23 cellular contexts compared by ENCODE assay signal in the genomic region with DNA sequence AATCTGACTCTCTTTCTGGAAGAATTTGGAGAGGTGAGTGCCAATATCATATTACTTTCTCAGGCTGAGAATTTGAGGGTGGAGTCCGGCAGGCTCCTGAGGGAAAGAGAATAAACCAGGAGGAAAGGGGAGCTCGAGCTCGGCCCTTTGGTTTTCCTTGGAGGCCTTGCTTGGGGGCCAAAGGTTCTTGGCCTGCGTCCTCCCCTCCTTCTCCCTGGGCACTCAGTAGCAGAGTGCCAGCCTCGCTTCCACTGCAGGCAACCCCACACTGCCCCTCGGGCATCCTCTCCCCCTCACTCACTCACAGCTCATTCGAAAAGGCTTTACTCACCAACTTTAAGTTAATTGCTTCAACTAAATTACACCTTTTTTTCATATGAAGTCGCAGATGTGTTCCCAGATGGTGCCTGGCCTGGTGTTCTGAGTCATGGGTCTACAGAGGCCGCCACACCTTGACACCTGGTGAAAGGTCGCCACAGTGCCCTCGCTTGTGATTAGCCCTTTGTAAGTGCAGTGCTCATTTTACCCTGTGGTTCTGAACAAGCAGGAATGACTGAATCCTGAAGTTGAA. TPM values are rescaled to one million over a fixed set of nuclear protein-coding genes. Genes with fewer than 3 reads are reported as not detected.
DNase-seq lines count a peak whose midpoint lies in the region; ATAC-seq, FAIRE-seq and TF ChIP-seq lines count a peak whose summit lies in the region.
"Had no signal": no experiment of that assay in that cellular context is flagged by ENCODE, and none has a peak within 500 bp of the region (broad histone marks: within the 10 kb centered on the region; RNA-seq: fewer than 3 reads in every experiment).

No MANE protein-coding gene starts in this region.

- BruUV-seq in Caco-2 (replicated peaks; lab: Mats Ljungman, UMichigan) = TSS peak; percentile 89

- TF ChIP-seq POLR2A in esophagus squamous epithelium (IDR thresholded peaks at IDR 0.05) = no peak

- H3K18ac ChIP-seq in neuronal stem cell (ENCODE audit: low read length) = no peak overlapping the region

- H4K91ac ChIP-seq in neuronal stem cell (ENCODE audit: low read depth, low read length, poor library complexity) = no peak overlapping the region

- H3K27me3 ChIP-seq in Caco-2 (replicated peaks; ENCODE audit: control insufficient read depth, insufficient read depth, low read length) (no peaks in the 10 kb centered on the region), esophagus squamous epithelium (no peaks in the 10 kb centered on the region), neuronal stem cell (ENCODE audit: control insufficient read depth in 3 of 3, insufficient read depth in 3 of 3, low read depth in 1 of 3, low read length in 3 of 3) (peaks cover 0 to 40% (median 0%) of the 10 kb centered on the region in 3 experiments)
- H3K27me3 ChIP-seq: sigmoid colon had no signal

- H2BK12ac ChIP-seq in neuronal stem cell (ENCODE audit: low read length) = no peak overlapping the region

- no peaks in the 10 kb centered on the region for H3K9me3 Mint-ChIP-seq in Caco-2 (ENCODE audit: unreplicated experiment)
- H3K9me3 Mint-ChIP-seq: activated T-helper 1 cell treated with anti-CD3 and anti-CD28 coated beads, Interleukin-12 subunit alpha, Interleukin-12 subunit beta, Interleukin-2, Interleukin-4 antibody, amounts not matched to agents 30 ng/mL and 10 ng/mL and 1 ng/mL, durations not matched to agents 14 hours and 24 hours and 36 hours; mesothelial cell of epicardium; WTC11 had no signal

- POLR2A ChIA-PET in Caco-2 (lab: Charles Lee) = interaction anchor here (0.6 to 2.3 kb wide), 5 partner anchors 9 to 678 kb away, joined by 3 to 25 read pairs (median 4); a partner anchor contains a TSS

- no peak overlapping the region for H3K4ac ChIP-seq in neuronal stem cell (ENCODE audit: low read length)

- 84 to 86% methylated on average over 9 to 11 of the region's 11 CpGs for WGBS in esophagus squamous epithelium, 2 donors
- whole genome bisulfite sequencing in neuronal stem cell (ENCODE audit: extremely low coverage in 2 of 2, insufficient read length in 2 of 2, insufficient replicate concordance in 1 of 2), 2 donors = no CpG with 5 or more reads among the region's 11 CpGs

- no peak overlapping the region for H2BK5ac ChIP-seq in neuronal stem cell (ENCODE audit: low read length)

- H4K8ac ChIP-seq in neuronal stem cell (ENCODE audit: low read depth, low read length) = no peak overlapping the region

- ATAC-seq in GM18861 (IDR thresholded peaks at IDR 0.05; ENCODE audit: unreplicated experiment) (no peak), HG03039 (IDR thresholded peaks at IDR 0.05; ENCODE audit: unreplicated experiment) (no peak), GM21786 (IDR thresholded peaks at IDR 0.05; ENCODE audit: unreplicated experiment) (no peak)
- ATAC-seq: WTC11 had no signal

- H3K36me3 Mint-ChIP-seq in Caco-2 (ENCODE audit: insufficient read depth, unreplicated experiment) = no peaks in the 10 kb centered on the region
- H3K36me3 Mint-ChIP-seq: mesothelial cell of epicardium, WTC11 had no signal

- CTCF ChIA-PET in Caco-2 (lab: Charles Lee) = interaction anchor here (0.5 to 2.2 kb wide), 11 partner anchors 11 to 363 kb away, joined by 3 to 12 read pairs (median 4); a partner anchor contains a TSS

- H3K9me3 ChIP-seq in Caco-2 (no peaks in the 10 kb centered on the region), esophagus squamous epithelium (no peaks in the 10 kb centered on the region), neuronal stem cell (replicated peaks in 1 of 2; ENCODE audit: control insufficient read depth in 2 of 2, insufficient read depth in 1 of 2, low read depth in 1 of 2, low read length in 2 of 2) (no peaks in the 10 kb centered on the region)
- H3K9me3 ChIP-seq: sigmoid colon had no signal

- no peak overlapping the region for H3K4me3 Mint-ChIP-seq in Caco-2 (ENCODE audit: unreplicated experiment)
- H3K4me3 Mint-ChIP-seq: activated T-helper 1 cell treated with anti-CD3 and anti-CD28 coated beads, Interleukin-12 subunit alpha, Interleukin-12 subunit beta, Interleukin-2, Interleukin-4 antibody, amounts not matched to agents 30 ng/mL and 10 ng/mL and 1 ng/mL, durations not matched to agents 14 hours and 24 hours and 36 hours; mesothelial cell of epicardium; WTC11 had no signal

- no peak overlapping the region for H3K23ac ChIP-seq in neuronal stem cell (ENCODE audit: low read depth, low read length, poor library complexity)

- no peak overlapping the region for H2BK15ac ChIP-seq in neuronal stem cell (ENCODE audit: low read length)

- peak overlapping the region; percentile 7 for H3K27ac Mint-ChIP-seq in Caco-2 (ENCODE audit: unreplicated experiment)
- H3K27ac Mint-ChIP-seq: activated T-helper 1 cell treated with anti-CD3 and anti-CD28 coated beads, Interleukin-12 subunit alpha, Interleukin-12 subunit beta, Interleukin-2, Interleukin-4 antibody, amounts not matched to agents 30 ng/mL and 10 ng/mL and 1 ng/mL, durations not matched to agents 14 hours and 24 hours and 36 hours; mesothelial cell of epicardium; WTC11 had no signal

- H3K4me3 ChIP-seq in Caco-2 (ENCODE audit: low read depth, low read length) (no peak overlapping the region), esophagus squamous epithelium (no peak overlapping the region), neuronal stem cell (ENCODE audit: low read length in 2 of 2) (no peak overlapping the region)
- H3K4me3 ChIP-seq: sigmoid colon had no signal

- H3K9ac ChIP-seq in neuronal stem cell (ENCODE audit: low read depth, low read length, poor library complexity) = no peak overlapping the region

- no peaks in the 10 kb centered on the region for H3K27me3 Mint-ChIP-seq in Caco-2 (ENCODE audit: insufficient read depth, unreplicated experiment)

- H3K4me1 Mint-ChIP-seq in Caco-2 (ENCODE audit: low read depth, unreplicated experiment) = peaks cover 22% of the 10 kb centered on the region

- H2AK5ac ChIP-seq in neuronal stem cell (ENCODE audit: low read depth, low read length) = peak overlapping the region; percentile 24

- no peak for TF ChIP-seq CTCF in Caco-2 (IDR thresholded peaks at IDR 0.05; ENCODE audit: insufficient read depth in 1 of 2, low read depth in 1 of 2, low read length in 1 of 2, severe bottlenecking in 1 of 2, unreplicated experiment in 1 of 2)
- no peak for TF ChIP-seq CTCF in esophagus squamous epithelium (IDR thresholded peaks at IDR 0.05)

- H3K14ac ChIP-seq in neuronal stem cell (ENCODE audit: low read length) = no peak overlapping the region

- no peak for FAIRE-seq in frontal cortex (lab: Jason Lieb, UNC)
- FAIRE-seq: kidney had no signal

- peak overlapping the region in 3 of 4 donors; percentile 14 to 50 (median 43) for H3K27ac ChIP-seq in esophagus squamous epithelium
- no peak overlapping the region for H3K27ac ChIP-seq in neuronal stem cell (replicated peaks; ENCODE audit: low read length)
- H3K27ac ChIP-seq: sigmoid colon had no signal

- H3K36me3 ChIP-seq in Caco-2 (ENCODE audit: control insufficient read depth, insufficient read depth, low read length) (no peaks in the 10 kb centered on the region), esophagus squamous epithelium (no peaks in the 10 kb centered on the region), neuronal stem cell (replicated peaks in 1 of 2; ENCODE audit: control insufficient read depth in 2 of 2, insufficient read depth in 2 of 2, low read length in 2 of 2) (no peaks in the 10 kb centered on the region)
- H3K36me3 ChIP-seq: sigmoid colon had no signal

- intact Hi-C loops in Caco-2 (cut with micrococcal nuclease; ENCODE audit: unreplicated experiment) (no loop called here), esophagus squamous epithelium (cut with DNase I) (no loop called here)

- no peak overlapping the region for H2BK120ac ChIP-seq in neuronal stem cell (ENCODE audit: low read depth, low read length)

- H3K79me1 ChIP-seq in neuronal stem cell (ENCODE audit: low read depth, low read length) = no peaks in the 10 kb centered on the region

- no peak overlapping the region for H3K4me2 ChIP-seq in neuronal stem cell (ENCODE audit: insufficient read depth, low read length, poor library complexity, severe bottlenecking)

- DNase-seq in Caco-2 (peak; percentile 43 to 79), LoVo (ENCODE audit: low spot score) (peak; percentile 92), esophagus squamous epithelium (lab: John Stamatoyannopoulos, UW) (no peak), neuronal stem cell (ENCODE audit: low spot score) (no peak), frontal cortex (ENCODE audit: low spot score in 2 of 2) (no peak)
- DNase-seq: H7; KBM-7; kidney; MV-4-11; NCI-H2029 treated with DMSO at 0.1 percent for 48 hours; NCI-H524; SHP77 treated with DMSO at 0.1 percent for 48 hours; sigmoid colon; stimulated activated CD4-positive, alpha-beta T cell treated with anti-CD3 and anti-CD28 coated beads, Interleukin-1b, Interleukin-23, amount 100 ng/mL, for 48 hours; substantia nigra; T-helper 2 cell had no signal

- peaks cover 28% of the 10 kb centered on the region for H3K4me1 ChIP-seq in Caco-2
- peaks cover 0 to 14% (median 3%) of the 10 kb centered on the region in 3 donors for H3K4me1 ChIP-seq in esophagus squamous epithelium
- peaks cover 5 to 6% of the 10 kb centered on the region in 2 donors for H3K4me1 ChIP-seq in neuronal stem cell (ENCODE audit: control insufficient read depth in 2 of 2, insufficient read depth in 1 of 2, low read depth in 1 of 2, low read length in 2 of 2)
- H3K4me1 ChIP-seq: sigmoid colon had no signal

- no peak overlapping the region for H2AFZ ChIP-seq in neuronal stem cell (ENCODE audit: low read length)

RNA-seq across cellular contexts. Expression of a gene that starts 20.5 kb away (rescaled TPM):
- total RNA-seq in Caco-2 (2022) (119 and 125 TPM in 2 replicates), esophagus squamous epithelium (10 to 100 TPM; 29.1 to 49.4 (median 31.1) TPM), frontal cortex (23.2 TPM)
- 26.7 TPM for polyA plus RNA-seq in neuronal stem cell (2013, experiment 1 of 2)
- 26.2 TPM for polyA plus RNA-seq in neuronal stem cell (2013, experiment 2 of 2)

RNA-seq across cellular contexts. Expression of a gene that starts 41.3 kb away (rescaled TPM):
- total RNA-seq in Caco-2 (2022) = 6.9 and 8.5 TPM in 2 replicates
- total RNA-seq in esophagus squamous epithelium = 10 to 100 TPM in 2 of 4 donors, 1 to 10 TPM in 2; 5.6 to 30.9 (median 12.7) TPM
- polyA plus RNA-seq in neuronal stem cell (2013, experiment 1 of 2) = 74.9 TPM
- polyA plus RNA-seq in neuronal stem cell (2013, experiment 2 of 2) = 74.2 TPM
- total RNA-seq in frontal cortex = 22.0 TPM
- total RNA-seq: activated CD8-positive, alpha-beta memory T cell treated with anti-CD3 and anti-CD28 coated beads for 36 hours had no signal

Comparison
In these comparisons a context has a peak if more than half of its experiments do, and no peak if none do; other contexts are left out.
1. DNase-seq: peak in Caco-2 (2 of 2) and LoVo (single experiment); none in esophagus squamous epithelium (single experiment), neuronal stem cell (single experiment) and frontal cortex (0 of 2).